ENCODE assay signal across 36 cellular contexts in the genomic region with DNA sequence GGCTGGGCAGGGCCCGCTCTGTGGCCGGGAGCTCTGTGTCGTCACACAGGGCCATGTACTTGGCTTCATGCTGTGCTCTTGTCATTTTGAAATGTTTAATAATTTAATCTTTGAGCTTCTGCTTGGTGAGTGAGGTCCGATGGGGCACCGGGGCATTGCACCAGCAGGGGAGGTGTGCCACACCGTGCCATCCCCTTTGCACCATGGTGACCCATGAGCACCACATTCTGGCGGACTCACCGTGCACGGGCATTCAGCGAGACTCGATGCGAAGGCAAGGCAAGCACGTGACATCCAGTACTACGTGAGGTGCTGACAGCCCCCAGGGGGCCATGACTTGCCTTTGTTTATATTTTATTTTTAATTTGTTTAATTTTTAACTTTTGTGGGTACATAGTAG.
"Had no signal": no experiment of that assay in that cellular context is flagged by ENCODE, and none has a peak within 500 bp of the region (broad histone marks: within the 10 kb centered on the region; RNA-seq: fewer than 3 reads in every experiment).

No MANE protein-coding gene starts in this region.

- H3K36me3 ChIP-seq: ascending aorta, breast epithelium had no signal

- H3K4me1 Mint-ChIP-seq: activated CD4-positive, alpha-beta memory T cell treated with anti-CD3 and anti-CD28 coated beads, Interleukin-2, amount 10 ng/mL, durations not matched to agents 7 days and 5 days; activated CD4-positive, alpha-beta T cell treated with anti-CD3 and anti-CD28 coated beads for 36 hours; activated CD4-positive, alpha-beta T cell treated with anti-CD3 and anti-CD28 coated beads, Interleukin-2, amount 10 ng/mL, durations not matched to agents 7 days and 5 days; activated CD8-positive, alpha-beta memory T cell treated with anti-CD3 and anti-CD28 coated beads, Interleukin-2, amount 10 ng/mL, durations not matched to agents 7 days and 5 days; activated naive CD4-positive, alpha-beta T cell treated with anti-CD3 and anti-CD28 coated beads, Interleukin-2, amount 10 ng/mL, durations not matched to agents 7 days and 5 days; activated naive CD4-positive, alpha-beta T cell treated with anti-CD3 and anti-CD28 coated beads, Interleukin-2, amount 50 U/mL, for 24 hours; activated naive CD8-positive, alpha-beta T cell treated with anti-CD3 and anti-CD28 coated beads, Interleukin-2, amount 10 ng/mL, durations not matched to agents 7 days and 5 days had no signal

- H3K4me1 ChIP-seq: ascending aorta, breast epithelium had no signal

- H3K27ac ChIP-seq: ascending aorta, breast epithelium, VCaP had no signal

- H3K27ac Mint-ChIP-seq: activated B cell treated with CpG ODN at 0.5 μM for 24 hours; activated CD4-positive, alpha-beta memory T cell treated with anti-CD3 and anti-CD28 coated beads, Interleukin-2, amount 10 ng/mL, durations not matched to agents 7 days and 5 days; activated CD4-positive, alpha-beta T cell treated with anti-CD3 and anti-CD28 coated beads for 36 hours; activated CD4-positive, alpha-beta T cell treated with anti-CD3 and anti-CD28 coated beads, Interleukin-2, amount 10 ng/mL, durations not matched to agents 7 days and 5 days; activated CD8-positive, alpha-beta memory T cell treated with anti-CD3 and anti-CD28 coated beads, Interleukin-2, amount 10 ng/mL, durations not matched to agents 7 days and 5 days; activated CD8-positive, alpha-beta T cell treated with anti-CD3 and anti-CD28 coated beads, Interleukin-2, amount 10 ng/mL, durations not matched to agents 7 days and 5 days; activated naive CD4-positive, alpha-beta T cell treated with anti-CD3 and anti-CD28 coated beads, Interleukin-2, amount 10 ng/mL, durations not matched to agents 7 days and 5 days; activated naive CD4-positive, alpha-beta T cell treated with anti-CD3 and anti-CD28 coated beads, Interleukin-2, amount 50 U/mL, for 24 hours; activated naive CD8-positive, alpha-beta T cell; activated naive CD8-positive, alpha-beta T cell treated with anti-CD3 and anti-CD28 coated beads, Interleukin-2, amount 10 ng/mL, durations not matched to agents 7 days and 5 days; activated naive CD8-positive, alpha-beta T cell treated with anti-CD3 and anti-CD28 coated beads, Interleukin-2, amount 50 U/mL, for 24 hours; activated T-cell treated with anti-CD3 and anti-CD28 coated beads, Interleukin-2, amount 50 U/mL, for 24 hours; activated T-helper 2 cell treated with anti-CD3 and anti-CD28 coated beads, Interferon-gamma antibody, Interleukin-2, Interleukin-4, amounts not matched to agents 10 μg/mL and 5 μg/mL and 100 μg/mL, durations not matched to agents 14 hours and 24 hours and 36 hours; T-helper 1 cell treated with Interleukin-12 subunit alpha and Interleukin-12 subunit beta and Interleukin-4 antibody, amounts not matched to agents 30 μg/mL and 1 μg/mL, for 36 hours; T-helper 2 cell treated with Interferon-gamma antibody and Interleukin-4, amounts not matched to agents 5 μg/mL and 100 μg/mL, for 36 hours had no signal

- H3K9me3 ChIP-seq: ascending aorta had no signal

- H3K4me3 ChIP-seq: ascending aorta, breast epithelium had no signal

- H3K27me3 ChIP-seq: ascending aorta, breast epithelium had no signal

- H3K27me3 Mint-ChIP-seq: activated CD4-positive, alpha-beta memory T cell treated with anti-CD3 and anti-CD28 coated beads, Interleukin-2, amount 10 ng/mL, durations not matched to agents 7 days and 5 days; activated CD4-positive, alpha-beta T cell treated with anti-CD3 and anti-CD28 coated beads, Interleukin-2, amount 10 ng/mL, durations not matched to agents 7 days and 5 days; activated CD8-positive, alpha-beta memory T cell treated with anti-CD3 and anti-CD28 coated beads, Interleukin-2, amount 10 ng/mL, durations not matched to agents 7 days and 5 days; activated naive CD4-positive, alpha-beta T cell treated with anti-CD3 and anti-CD28 coated beads, Interleukin-2, amount 10 ng/mL, durations not matched to agents 7 days and 5 days; activated naive CD4-positive, alpha-beta T cell treated with anti-CD3 and anti-CD28 coated beads, Interleukin-2, amount 50 U/mL, for 24 hours; activated naive CD8-positive, alpha-beta T cell; activated naive CD8-positive, alpha-beta T cell treated with anti-CD3 and anti-CD28 coated beads, Interleukin-2, amount 10 ng/mL, durations not matched to agents 7 days and 5 days had no signal

- DNase-seq: activated B cell treated with CpG ODN at 0.5 μM for 24 hours; activated CD4-positive, alpha-beta memory T cell treated with anti-CD3 and anti-CD28 coated beads, Interleukin-2, amount 10 ng/mL, durations not matched to agents 7 days and 5 days; activated CD4-positive, alpha-beta T cell treated with anti-CD3 and anti-CD28 coated beads for 1 hour; activated CD4-positive, alpha-beta T cell treated with anti-CD3 and anti-CD28 coated beads for 36 hours; activated CD4-positive, alpha-beta T cell treated with anti-CD3 and anti-CD28 coated beads for 48 hours; activated CD4-positive, alpha-beta T cell treated with anti-CD3 and anti-CD28 coated beads, Interleukin-2, amount 10 ng/mL, durations not matched to agents 7 days and 5 days; activated CD4-positive, alpha-beta T cell treated with anti-CD3 and anti-CD28 coated beads, Interleukin-2, amount 50 U/mL, for 48 hours; activated CD8-positive, alpha-beta memory T cell treated with anti-CD3 and anti-CD28 coated beads for 24 hours; activated CD8-positive, alpha-beta memory T cell treated with anti-CD3 and anti-CD28 coated beads, Interleukin-2, amount 10 ng/mL, durations not matched to agents 7 days and 5 days; activated CD8-positive, alpha-beta memory T cell treated with anti-CD3 and anti-CD28 coated beads, Interleukin-2, amount 50 U/mL, for 48 hours; activated CD8-positive, alpha-beta T cell treated with anti-CD3 and anti-CD28 coated beads, Interleukin-2, amount 10 ng/mL, durations not matched to agents 7 days and 5 days; activated effector memory CD4-positive, alpha-beta T cell treated with Interleukin-2 at 50 U/mL for 16 hours; activated gamma-delta T cell; activated naive CD4-positive, alpha-beta T cell treated with anti-CD3 and anti-CD28 coated beads, Interleukin-2, amount 10 ng/mL, durations not matched to agents 7 days and 5 days; activated naive CD4-positive, alpha-beta T cell treated with Interleukin-2 at 50 U/mL for 16 hours; activated naive CD8-positive, alpha-beta T cell treated with anti-CD3 and anti-CD28 coated beads, Interleukin-2, amount 10 ng/mL, durations not matched to agents 7 days and 5 days; activated naive CD8-positive, alpha-beta T cell treated with anti-CD3 and anti-CD28 coated beads, Interleukin-2, amount 50 U/mL, for 24 hours; activated T-cell treated with anti-CD3 and anti-CD28 coated beads, Interleukin-2, amount 50 U/mL, for 24 hours; activated T-cell treated with anti-CD3 and anti-CD28 coated beads, Interleukin-2, amount 50 U/mL, for 48 hours; amygdala; anterior cingulate cortex; central memory CD4-positive, alpha-beta T cell; T-helper 1 cell; T-helper 2 cell; T-helper 9 cell had no signal

- ATAC-seq: activated CD4-positive, alpha-beta T cell treated with anti-CD3 and anti-CD28 coated beads for 36 hours; activated CD4-positive, CD25-positive, alpha-beta regulatory T cell treated with anti-CD3 and anti-CD28 coated beads, Interleukin-2, amount 50 U/mL, for 24 hours; activated CD8-positive, alpha-beta memory T cell treated with anti-CD3 and anti-CD28 coated beads, Interleukin-2, amount 10 ng/mL, durations not matched to agents 7 days and 5 days; activated CD8-positive, alpha-beta T cell treated with anti-CD3 and anti-CD28 coated beads, Interleukin-2, amount 10 ng/mL, durations not matched to agents 7 days and 5 days; activated naive CD8-positive, alpha-beta T cell treated with anti-CD3 and anti-CD28 coated beads, Interleukin-2, amount 50 U/mL, for 24 hours had no signal

- FAIRE-seq: TTC549 had no signal

- H3K9me3 Mint-ChIP-seq: activated B cell treated with CpG ODN at 0.5 μM for 24 hours; activated CD4-positive, alpha-beta memory T cell treated with anti-CD3 and anti-CD28 coated beads, Interleukin-2, amount 10 ng/mL, durations not matched to agents 7 days and 5 days; activated CD4-positive, alpha-beta T cell treated with anti-CD3 and anti-CD28 coated beads, Interleukin-2, amount 10 ng/mL, durations not matched to agents 7 days and 5 days; activated naive CD4-positive, alpha-beta T cell treated with anti-CD3 and anti-CD28 coated beads, Interleukin-2, amount 10 ng/mL, durations not matched to agents 7 days and 5 days; activated naive CD4-positive, alpha-beta T cell treated with anti-CD3 and anti-CD28 coated beads, Interleukin-2, amount 50 U/mL, for 24 hours; activated naive CD8-positive, alpha-beta T cell treated with anti-CD3 and anti-CD28 coated beads, Interleukin-2, amount 10 ng/mL, durations not matched to agents 7 days and 5 days; activated naive CD8-positive, alpha-beta T cell treated with anti-CD3 and anti-CD28 coated beads, Interleukin-2, amount 50 U/mL, for 24 hours; activated T-cell treated with anti-CD3 and anti-CD28 coated beads, Interleukin-2, amount 50 U/mL, for 24 hours; activated T-helper 2 cell treated with anti-CD3 and anti-CD28 coated beads, Interferon-gamma antibody, Interleukin-2, Interleukin-4, amounts not matched to agents 10 μg/mL and 5 μg/mL and 100 μg/mL, durations not matched to agents 14 hours and 24 hours and 36 hours; brain; T-helper 1 cell treated with Interleukin-12 subunit alpha and Interleukin-12 subunit beta and Interleukin-4 antibody, amounts not matched to agents 30 μg/mL and 1 μg/mL, for 36 hours; T-helper 2 cell treated with Interferon-gamma antibody and Interleukin-4, amounts not matched to agents 5 μg/mL and 100 μg/mL, for 36 hours had no signal

- H3K36me3 Mint-ChIP-seq: activated CD8-positive, alpha-beta memory T cell treated with anti-CD3 and anti-CD28 coated beads, Interleukin-2, amount 10 ng/mL, durations not matched to agents 7 days and 5 days; activated naive CD4-positive, alpha-beta T cell treated with anti-CD3 and anti-CD28 coated beads, Interleukin-2, amount 10 ng/mL, durations not matched to agents 7 days and 5 days; activated naive CD4-positive, alpha-beta T cell treated with anti-CD3 and anti-CD28 coated beads, Interleukin-2, amount 50 U/mL, for 24 hours; activated naive CD8-positive, alpha-beta T cell; activated naive CD8-positive, alpha-beta T cell treated with anti-CD3 and anti-CD28 coated beads, Interleukin-2, amount 10 ng/mL, durations not matched to agents 7 days and 5 days; brain had no signal

- H3K4me3 Mint-ChIP-seq: activated B cell treated with CpG ODN at 0.5 μM for 24 hours; activated CD4-positive, alpha-beta memory T cell treated with anti-CD3 and anti-CD28 coated beads, Interleukin-2, amount 10 ng/mL, durations not matched to agents 7 days and 5 days; activated CD4-positive, alpha-beta T cell treated with anti-CD3 and anti-CD28 coated beads for 36 hours; activated CD4-positive, alpha-beta T cell treated with anti-CD3 and anti-CD28 coated beads, Interleukin-2, amount 10 ng/mL, durations not matched to agents 7 days and 5 days; activated CD8-positive, alpha-beta memory T cell treated with anti-CD3 and anti-CD28 coated beads, Interleukin-2, amount 10 ng/mL, durations not matched to agents 7 days and 5 days; activated CD8-positive, alpha-beta T cell treated with anti-CD3 and anti-CD28 coated beads, Interleukin-2, amount 10 ng/mL, durations not matched to agents 7 days and 5 days; activated naive CD4-positive, alpha-beta T cell treated with anti-CD3 and anti-CD28 coated beads, Interleukin-2, amount 10 ng/mL, durations not matched to agents 7 days and 5 days; activated naive CD4-positive, alpha-beta T cell treated with anti-CD3 and anti-CD28 coated beads, Interleukin-2, amount 50 U/mL, for 24 hours; activated naive CD8-positive, alpha-beta T cell; activated naive CD8-positive, alpha-beta T cell treated with anti-CD3 and anti-CD28 coated beads, Interleukin-2, amount 10 ng/mL, durations not matched to agents 7 days and 5 days; activated naive CD8-positive, alpha-beta T cell treated with anti-CD3 and anti-CD28 coated beads, Interleukin-2, amount 50 U/mL, for 24 hours; activated T-cell treated with anti-CD3 and anti-CD28 coated beads, Interleukin-2, amount 50 U/mL, for 24 hours; brain; T-helper 1 cell treated with Interleukin-12 subunit alpha and Interleukin-12 subunit beta and Interleukin-4 antibody, amounts not matched to agents 30 μg/mL and 1 μg/mL, for 36 hours; T-helper 2 cell treated with Interferon-gamma antibody and Interleukin-4, amounts not matched to agents 5 μg/mL and 100 μg/mL, for 36 hours had no signal
